Comparison of ENCODE assay signal across 1 cellular context in the genomic region with DNA sequence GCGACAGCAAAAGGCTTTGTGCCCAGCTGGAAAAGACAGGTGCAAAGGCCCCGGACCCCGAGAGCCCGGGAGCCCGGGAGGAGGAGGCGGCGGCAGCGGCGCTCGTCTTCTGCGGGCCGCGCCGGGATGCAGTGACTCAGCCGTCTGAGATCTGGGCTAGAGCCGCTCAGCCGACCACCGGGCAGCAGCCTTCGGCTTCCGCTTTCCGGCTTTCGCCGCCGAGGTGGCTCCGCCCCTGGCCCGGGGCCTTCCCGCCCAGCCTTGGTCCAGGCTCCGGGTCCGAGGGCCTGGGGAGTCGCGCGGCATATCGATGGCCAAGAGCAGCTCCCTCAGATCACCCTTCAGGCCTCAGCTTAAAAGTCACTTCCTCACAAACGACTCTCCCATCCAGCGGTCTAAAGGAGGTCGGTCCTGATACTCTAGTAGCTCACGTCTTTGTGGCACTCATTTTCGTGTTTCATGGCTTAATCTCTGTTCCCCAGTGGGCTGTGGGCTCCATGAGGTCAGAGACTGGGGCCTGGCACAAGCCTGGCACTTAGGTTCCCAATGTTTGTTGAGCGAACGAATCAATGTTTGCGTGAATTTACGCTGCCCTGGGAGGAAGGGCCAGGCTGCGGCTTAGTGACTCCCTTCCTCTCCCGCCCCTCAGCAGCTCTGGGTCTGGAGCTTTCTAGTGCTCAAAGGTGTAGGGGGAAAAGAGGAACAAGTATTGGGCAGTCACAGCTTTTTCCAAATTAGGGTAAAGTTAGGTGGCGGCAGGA.
A peak's percentile ranks its signal among the peaks of the same experiment; 100 is the strongest.
TF ChIP-seq lines count a peak whose summit lies in the region.

A gene (minus strand): TSS at position 146 of the 761 bp plus-strand sequence. CDS start 783 bp downstream, outside the sequence.

TF ChIP-seq in HepG2, 621 proteins besides CTCF, POLR2A, EP300 and RAD21 (continued from another document and continues in another):
- TF ChIP-seq ZNF777 (CRISPR knock-in tag; IDR thresholded peaks at IDR 0.05) (peak; percentile 81), SOX5 (CRISPR knock-in tag; IDR thresholded peaks at IDR 0.05; ENCODE audit: borderline replicate concordance) (peak; percentile 22; the same call in 1 of the 2 replicates), ZNF773 (CRISPR knock-in tag; IDR thresholded peaks at IDR 0.05; ENCODE audit: borderline replicate concordance) (peak; percentile 76; the same call in 1 of the 2 replicates), ESRRA (CRISPR knock-in tag; IDR thresholded peaks at IDR 0.05; ENCODE audit: low read depth) (no peak; the same call in 1 of the 2 replicates), ARNTL (CRISPR knock-in tag; IDR thresholded peaks at IDR 0.05) (no peak), ZNF605 (CRISPR knock-in tag; IDR thresholded peaks at IDR 0.05) (peak; percentile 72), ZBTB7A (CRISPR knock-in tag; IDR thresholded peaks at IDR 0.05) (no peak), NFYB (CRISPR knock-in tag; IDR thresholded peaks at IDR 0.05) (peak; percentile 17; the same call in 1 of the 2 replicates), NFE2L1 (CRISPR knock-in tag; IDR thresholded peaks at IDR 0.05; ENCODE audit: borderline replicate concordance) (peak; percentile 94), TAF1 (CRISPR knock-in tag; IDR thresholded peaks at IDR 0.05) (peak; percentile 74; the same call in 1 of the 2 replicates), MYNN (CRISPR knock-in tag; IDR thresholded peaks at IDR 0.05; ENCODE audit: low read depth) (0 out of 2 replicates have a peak, but pooled peaks have one; percentile 15), ZBTB42 (CRISPR knock-in tag; IDR thresholded peaks at IDR 0.05) (0 out of 2 replicates have a peak, but pooled peaks have one; percentile 44), FIP1L1 (IDR thresholded peaks at IDR 0.05; ENCODE audit: borderline replicate concordance, insufficient read depth, low read depth, low read length) (no peak), SNAPC2 (CRISPR knock-in tag; IDR thresholded peaks at IDR 0.05) (no peak), GFI1 (CRISPR knock-in tag; IDR thresholded peaks at IDR 0.05; ENCODE audit: borderline replicate concordance) (peak; percentile 60; the same call in 1 of the 2 replicates), ETV5 (CRISPR knock-in tag; IDR thresholded peaks at IDR 0.05; ENCODE audit: borderline replicate concordance) (peak; percentile 24; the same call in 1 of the 2 replicates), YEATS4 (CRISPR knock-in tag; IDR thresholded peaks at IDR 0.05; ENCODE audit: borderline replicate concordance) (peak; percentile 66; the same call in 1 of the 2 replicates), SUZ12 (IDR thresholded peaks at IDR 0.05; ENCODE audit: low read depth, low read length) (no peak), ZNF556 (CRISPR knock-in tag; IDR thresholded peaks at IDR 0.05; ENCODE audit: borderline replicate concordance) (no peak), ZNF709 (CRISPR knock-in tag; IDR thresholded peaks at IDR 0.05) (no peak; the same call in 1 of the 2 replicates), NFE2 (CRISPR knock-in tag; IDR thresholded peaks at IDR 0.05) (no peak), ZNF282 (IDR thresholded peaks at IDR 0.05; ENCODE audit: partially characterized antibody) (no peak), PPARG (CRISPR knock-in tag; conservative IDR thresholded peaks at IDR 0.05) (0 out of 2 replicates have a peak, but pooled peaks have one; percentile 11), ZNF430 (CRISPR knock-in tag; IDR thresholded peaks at IDR 0.05) (no peak; the same call in 1 of the 2 replicates), MYC (CRISPR knock-in tag; IDR thresholded peaks at IDR 0.05; ENCODE audit: borderline replicate concordance) (no peak; the same call in none of the 2 replicates), THAP11 (CRISPR knock-in tag; IDR thresholded peaks at IDR 0.05) (peak; percentile 74; the same call in 1 of the 2 replicates), RBM22 (optimal IDR thresholded peaks at IDR 0.05; ENCODE audit: low read length) (no peak), RXRB (CRISPR knock-in tag; IDR thresholded peaks at IDR 0.05; ENCODE audit: borderline replicate concordance) (peak; percentile 42; the same call in 1 of the 2 replicates), SPEN (CRISPR knock-in tag; IDR thresholded peaks at IDR 0.05; ENCODE audit: low read depth) (peak; percentile 66; the same call in 1 of the 2 replicates), SETDB1 (CRISPR knock-in tag; IDR thresholded peaks at IDR 0.05; ENCODE audit: borderline replicate concordance) (no peak), KMT2A (CRISPR knock-in tag; IDR thresholded peaks at IDR 0.05) (peak; percentile 65), CCAR2 (optimal IDR thresholded peaks at IDR 0.05; ENCODE audit: low read depth, low read length) (no peak), PHF5A (CRISPR knock-in tag; IDR thresholded peaks at IDR 0.05; ENCODE audit: low read depth, unreplicated experiment) (no peak), ISL2 (CRISPR knock-in tag; IDR thresholded peaks at IDR 0.05) (peak; percentile 31; the same call in 1 of the 2 replicates), ZNF333 (CRISPR knock-in tag; IDR thresholded peaks at IDR 0.05; ENCODE audit: borderline replicate concordance) (peak; percentile 56; the same call in 1 of the 2 replicates)
- TF ChIP-seq, protein P1, sequence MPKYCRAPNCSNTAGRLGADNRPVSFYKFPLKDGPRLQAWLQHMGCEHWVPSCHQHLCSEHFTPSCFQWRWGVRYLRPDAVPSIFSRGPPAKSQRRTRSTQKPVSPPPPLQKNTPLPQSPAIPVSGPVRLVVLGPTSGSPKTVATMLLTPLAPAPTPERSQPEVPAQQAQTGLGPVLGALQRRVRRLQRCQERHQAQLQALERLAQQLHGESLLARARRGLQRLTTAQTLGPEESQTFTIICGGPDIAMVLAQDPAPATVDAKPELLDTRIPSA (CRISPR knock-in tag; IDR thresholded peaks at IDR 0.05; ENCODE audit: borderline replicate concordance): peak; percentile 85; the same call in 1 of the 2 replicates
- TF ChIP-seq, protein P2, sequence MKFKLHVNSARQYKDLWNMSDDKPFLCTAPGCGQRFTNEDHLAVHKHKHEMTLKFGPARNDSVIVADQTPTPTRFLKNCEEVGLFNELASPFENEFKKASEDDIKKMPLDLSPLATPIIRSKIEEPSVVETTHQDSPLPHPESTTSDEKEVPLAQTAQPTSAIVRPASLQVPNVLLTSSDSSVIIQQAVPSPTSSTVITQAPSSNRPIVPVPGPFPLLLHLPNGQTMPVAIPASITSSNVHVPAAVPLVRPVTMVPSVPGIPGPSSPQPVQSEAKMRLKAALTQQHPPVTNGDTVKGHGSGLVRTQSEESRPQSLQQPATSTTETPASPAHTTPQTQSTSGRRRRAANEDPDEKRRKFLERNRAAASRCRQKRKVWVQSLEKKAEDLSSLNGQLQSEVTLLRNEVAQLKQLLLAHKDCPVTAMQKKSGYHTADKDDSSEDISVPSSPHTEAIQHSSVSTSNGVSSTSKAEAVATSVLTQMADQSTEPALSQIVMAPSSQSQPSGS (CRISPR knock-in tag; IDR thresholded peaks at IDR 0.05): no peak; the same call in 1 of the 2 replicates
- TF ChIP-seq, protein P3, sequence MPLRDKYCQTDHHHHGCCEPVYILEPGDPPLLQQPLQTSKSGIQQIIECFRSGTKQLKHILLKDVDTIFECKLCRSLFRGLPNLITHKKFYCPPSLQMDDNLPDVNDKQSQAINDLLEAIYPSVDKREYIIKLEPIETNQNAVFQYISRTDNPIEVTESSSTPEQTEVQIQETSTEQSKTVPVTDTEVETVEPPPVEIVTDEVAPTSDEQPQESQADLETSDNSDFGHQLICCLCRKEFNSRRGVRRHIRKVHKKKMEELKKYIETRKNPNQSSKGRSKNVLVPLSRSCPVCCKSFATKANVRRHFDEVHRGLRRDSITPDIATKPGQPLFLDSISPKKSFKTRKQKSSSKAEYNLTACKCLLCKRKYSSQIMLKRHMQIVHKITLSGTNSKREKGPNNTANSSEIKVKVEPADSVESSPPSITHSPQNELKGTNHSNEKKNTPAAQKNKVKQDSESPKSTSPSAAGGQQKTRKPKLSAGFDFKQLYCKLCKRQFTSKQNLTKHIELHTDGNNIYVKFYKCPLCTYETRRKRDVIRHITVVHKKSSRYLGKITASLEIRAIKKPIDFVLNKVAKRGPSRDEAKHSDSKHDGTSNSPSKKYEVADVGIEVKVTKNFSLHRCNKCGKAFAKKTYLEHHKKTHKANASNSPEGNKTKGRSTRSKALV (CRISPR knock-in tag; IDR thresholded peaks at IDR 0.05): 0 out of 2 replicates have a peak, but pooled peaks have one; percentile 65
- TF ChIP-seq, protein P4, sequence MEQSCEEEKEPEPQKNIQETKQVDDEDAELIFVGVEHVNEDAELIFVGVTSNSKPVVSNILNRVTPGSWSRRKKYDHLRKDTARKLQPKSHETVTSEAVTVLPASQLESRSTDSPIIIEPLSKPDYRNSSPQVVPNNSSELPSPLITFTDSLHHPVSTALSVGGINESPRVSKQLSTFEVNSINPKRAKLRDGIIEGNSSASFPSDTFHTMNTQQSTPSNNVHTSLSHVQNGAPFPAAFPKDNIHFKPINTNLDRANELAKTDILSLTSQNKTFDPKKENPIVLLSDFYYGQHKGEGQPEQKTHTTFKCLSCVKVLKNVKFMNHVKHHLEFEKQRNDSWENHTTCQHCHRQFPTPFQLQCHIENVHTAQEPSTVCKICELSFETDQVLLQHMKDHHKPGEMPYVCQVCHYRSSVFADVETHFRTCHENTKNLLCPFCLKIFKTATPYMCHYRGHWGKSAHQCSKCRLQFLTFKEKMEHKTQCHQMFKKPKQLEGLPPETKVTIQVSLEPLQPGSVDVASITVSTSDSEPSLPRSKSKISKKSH (CRISPR knock-in tag; IDR thresholded peaks at IDR 0.05; ENCODE audit: borderline replicate concordance): no peak
- TF ChIP-seq, protein P5, sequence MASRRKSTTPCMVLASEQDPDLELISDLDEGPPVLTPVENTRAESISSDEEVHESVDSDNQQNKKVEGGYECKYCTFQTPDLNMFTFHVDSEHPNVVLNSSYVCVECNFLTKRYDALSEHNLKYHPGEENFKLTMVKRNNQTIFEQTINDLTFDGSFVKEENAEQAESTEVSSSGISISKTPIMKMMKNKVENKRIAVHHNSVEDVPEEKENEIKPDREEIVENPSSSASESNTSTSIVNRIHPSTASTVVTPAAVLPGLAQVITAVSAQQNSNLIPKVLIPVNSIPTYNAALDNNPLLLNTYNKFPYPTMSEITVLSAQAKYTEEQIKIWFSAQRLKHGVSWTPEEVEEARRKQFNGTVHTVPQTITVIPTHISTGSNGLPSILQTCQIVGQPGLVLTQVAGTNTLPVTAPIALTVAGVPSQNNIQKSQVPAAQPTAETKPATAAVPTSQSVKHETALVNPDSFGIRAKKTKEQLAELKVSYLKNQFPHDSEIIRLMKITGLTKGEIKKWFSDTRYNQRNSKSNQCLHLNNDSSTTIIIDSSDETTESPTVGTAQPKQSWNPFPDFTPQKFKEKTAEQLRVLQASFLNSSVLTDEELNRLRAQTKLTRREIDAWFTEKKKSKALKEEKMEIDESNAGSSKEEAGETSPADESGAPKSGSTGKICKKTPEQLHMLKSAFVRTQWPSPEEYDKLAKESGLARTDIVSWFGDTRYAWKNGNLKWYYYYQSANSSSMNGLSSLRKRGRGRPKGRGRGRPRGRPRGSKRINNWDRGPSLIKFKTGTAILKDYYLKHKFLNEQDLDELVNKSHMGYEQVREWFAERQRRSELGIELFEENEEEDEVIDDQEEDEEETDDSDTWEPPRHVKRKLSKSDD (CRISPR knock-in tag; IDR thresholded peaks at IDR 0.05; ENCODE audit: low read depth): no peak
- TF ChIP-seq, protein P6, sequence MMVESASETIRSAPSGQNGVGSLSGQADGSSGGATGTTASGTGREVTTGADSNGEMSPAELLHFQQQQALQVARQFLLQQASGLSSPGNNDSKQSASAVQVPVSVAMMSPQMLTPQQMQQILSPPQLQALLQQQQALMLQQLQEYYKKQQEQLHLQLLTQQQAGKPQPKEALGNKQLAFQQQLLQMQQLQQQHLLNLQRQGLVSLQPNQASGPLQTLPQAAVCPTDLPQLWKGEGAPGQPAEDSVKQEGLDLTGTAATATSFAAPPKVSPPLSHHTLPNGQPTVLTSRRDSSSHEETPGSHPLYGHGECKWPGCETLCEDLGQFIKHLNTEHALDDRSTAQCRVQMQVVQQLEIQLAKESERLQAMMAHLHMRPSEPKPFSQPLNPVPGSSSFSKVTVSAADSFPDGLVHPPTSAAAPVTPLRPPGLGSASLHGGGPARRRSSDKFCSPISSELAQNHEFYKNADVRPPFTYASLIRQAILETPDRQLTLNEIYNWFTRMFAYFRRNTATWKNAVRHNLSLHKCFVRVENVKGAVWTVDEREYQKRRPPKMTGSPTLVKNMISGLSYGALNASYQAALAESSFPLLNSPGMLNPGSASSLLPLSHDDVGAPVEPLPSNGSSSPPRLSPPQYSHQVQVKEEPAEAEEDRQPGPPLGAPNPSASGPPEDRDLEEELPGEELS (CRISPR knock-in tag; IDR thresholded peaks at IDR 0.05): no peak; the same call in 1 of the 2 replicates
- TF ChIP-seq, protein P7, sequence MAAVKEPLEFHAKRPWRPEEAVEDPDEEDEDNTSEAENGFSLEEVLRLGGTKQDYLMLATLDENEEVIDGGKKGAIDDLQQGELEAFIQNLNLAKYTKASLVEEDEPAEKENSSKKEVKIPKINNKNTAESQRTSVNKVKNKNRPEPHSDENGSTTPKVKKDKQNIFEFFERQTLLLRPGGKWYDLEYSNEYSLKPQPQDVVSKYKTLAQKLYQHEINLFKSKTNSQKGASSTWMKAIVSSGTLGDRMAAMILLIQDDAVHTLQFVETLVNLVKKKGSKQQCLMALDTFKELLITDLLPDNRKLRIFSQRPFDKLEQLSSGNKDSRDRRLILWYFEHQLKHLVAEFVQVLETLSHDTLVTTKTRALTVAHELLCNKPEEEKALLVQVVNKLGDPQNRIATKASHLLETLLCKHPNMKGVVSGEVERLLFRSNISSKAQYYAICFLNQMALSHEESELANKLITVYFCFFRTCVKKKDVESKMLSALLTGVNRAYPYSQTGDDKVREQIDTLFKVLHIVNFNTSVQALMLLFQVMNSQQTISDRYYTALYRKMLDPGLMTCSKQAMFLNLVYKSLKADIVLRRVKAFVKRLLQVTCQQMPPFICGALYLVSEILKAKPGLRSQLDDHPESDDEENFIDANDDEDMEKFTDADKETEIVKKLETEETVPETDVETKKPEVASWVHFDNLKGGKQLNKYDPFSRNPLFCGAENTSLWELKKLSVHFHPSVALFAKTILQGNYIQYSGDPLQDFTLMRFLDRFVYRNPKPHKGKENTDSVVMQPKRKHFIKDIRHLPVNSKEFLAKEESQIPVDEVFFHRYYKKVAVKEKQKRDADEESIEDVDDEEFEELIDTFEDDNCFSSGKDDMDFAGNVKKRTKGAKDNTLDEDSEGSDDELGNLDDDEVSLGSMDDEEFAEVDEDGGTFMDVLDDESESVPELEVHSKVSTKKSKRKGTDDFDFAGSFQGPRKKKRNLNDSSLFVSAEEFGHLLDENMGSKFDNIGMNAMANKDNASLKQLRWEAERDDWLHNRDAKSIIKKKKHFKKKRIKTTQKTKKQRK (IDR thresholded peaks at IDR 0.05; ENCODE audit: low read length): no peak
